In the genomic region with DNA sequence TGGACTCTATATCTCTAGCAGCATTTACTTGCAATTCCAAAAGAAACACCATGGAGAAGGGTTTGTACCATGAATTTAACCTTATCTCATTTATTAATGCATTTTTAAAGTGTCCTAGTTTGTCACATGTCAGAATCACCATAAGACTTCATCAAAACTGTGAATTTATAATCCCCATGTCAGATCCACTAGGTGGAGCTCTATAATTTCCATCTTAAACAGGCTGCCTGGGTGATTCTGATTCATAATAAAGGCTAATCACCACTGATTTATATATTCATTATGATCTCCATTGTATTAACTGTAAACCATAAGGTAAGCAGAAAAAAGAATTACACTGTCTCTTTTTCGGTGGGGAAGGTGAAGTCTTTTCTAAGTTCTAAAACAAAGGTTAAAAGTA, we compare ENCODE assay signal across 10 cellular contexts. TPM values are rescaled to one million over a fixed set of nuclear protein-coding genes. Genes with fewer than 3 reads are reported as not detected.
A peak's percentile ranks its signal among the peaks of the same experiment; 100 is the strongest.
DNase-seq lines count a peak whose midpoint lies in the region; ATAC-seq and TF ChIP-seq lines count a peak whose summit lies in the region.
"Had no signal": no experiment of that assay in that cellular context is flagged by ENCODE, and none has a peak within 500 bp of the region (broad histone marks: within the 10 kb centered on the region; RNA-seq: fewer than 3 reads in every experiment).

No MANE protein-coding gene starts in this region.

- H3K36me3 Mint-ChIP-seq in CD8-positive, alpha-beta T cell = no peaks in the 10 kb centered on the region
- H3K36me3 Mint-ChIP-seq in activated CD4-positive, alpha-beta memory T cell treated with anti-CD3 and anti-CD28 coated beads for 36 hours = no peaks in the 10 kb centered on the region

- peak; percentile 36 for TF ChIP-seq CTCF in CD8-positive, alpha-beta T cell (IDR thresholded peaks at IDR 0.05)
- no peak for TF ChIP-seq CTCF in HEK293 (tag by site-specific recombination; IDR thresholded peaks at IDR 0.05)
- peak in 2 of 3 experiments; percentile 26 to 37 for TF ChIP-seq CTCF in ascending aorta (IDR thresholded peaks at IDR 0.05)
- no peak for TF ChIP-seq CTCF in lower leg skin (IDR thresholded peaks at IDR 0.05)

- POLR2A ChIA-PET in CD8-positive, alpha-beta T cell (lab: Charles Lee) = no interaction called here
- POLR2A ChIA-PET in HEK293 (lab: Yijun Ruan, JAX) = no interaction called here
- POLR2A ChIA-PET in activated CD4-positive, alpha-beta memory T cell treated with anti-CD3 and anti-CD28 coated beads for 36 hours (lab: Charles Lee) = no interaction called here

- CTCF ChIA-PET in CD8-positive, alpha-beta T cell (lab: Charles Lee) = interaction anchor here (0.7 kb wide), 1 partner anchor 56 kb away, joined by 3 read pairs; no protein-coding TSS in a partner anchor
- CTCF ChIA-PET in HEK293 (lab: Yijun Ruan, JAX) = interaction anchor here (0.6 to 1.5 kb wide), 9 partner anchors 10 to 1410 kb away, joined by 3 to 5 read pairs (median 3); no protein-coding TSS in a partner anchor
- CTCF ChIA-PET in activated CD4-positive, alpha-beta memory T cell treated with anti-CD3 and anti-CD28 coated beads for 36 hours (lab: Charles Lee) = interaction anchor here (0.6 to 1.4 kb wide), 2 partner anchors 212 to 574 kb away, joined by 3 to 4 read pairs; no protein-coding TSS in a partner anchor

- no peak overlapping the region for H3K4me3 Mint-ChIP-seq in CD8-positive, alpha-beta T cell
- H3K4me3 Mint-ChIP-seq in activated CD4-positive, alpha-beta memory T cell treated with anti-CD3 and anti-CD28 coated beads for 36 hours = no peak overlapping the region

- H3K9me3 ChIP-seq in CD8-positive, alpha-beta T cell (ENCODE audit: low read length) = no peaks in the 10 kb centered on the region
- no peaks in the 10 kb centered on the region for H3K9me3 ChIP-seq in HEK293 (ENCODE audit: control insufficient read depth, insufficient read depth, low read depth, low read length)
- no peaks in the 10 kb centered on the region for H3K9me3 ChIP-seq in ascending aorta
- H3K9me3 ChIP-seq: stomach had no signal

- no peaks in the 10 kb centered on the region for H3K4me1 ChIP-seq in CD8-positive, alpha-beta T cell (ENCODE audit: insufficient read depth, low read length)
- H3K4me1 ChIP-seq in HEK293 (ENCODE audit: control insufficient read depth, insufficient read depth, low read length) (no peaks in the 10 kb centered on the region), ascending aorta (no peaks in the 10 kb centered on the region)

- peaks cover 8% of the 10 kb centered on the region for H3K4me1 Mint-ChIP-seq in CD8-positive, alpha-beta T cell (ENCODE audit: low read depth)
- H3K4me1 Mint-ChIP-seq in activated CD4-positive, alpha-beta memory T cell treated with anti-CD3 and anti-CD28 coated beads for 36 hours (ENCODE audit: low read depth) = peaks cover 4% of the 10 kb centered on the region

- WGBS in lower leg skin, 2 donors = 61 to 63% methylated on average over 1 of the region's 1 CpG

- H3K4me3 ChIP-seq in CD8-positive, alpha-beta T cell (ENCODE audit: low read depth, low read length) = no peak overlapping the region
- H3K4me3 ChIP-seq in HEK293 (ENCODE audit: low read depth, low read length) (no peak overlapping the region), ascending aorta (no peak overlapping the region), lower leg skin (ENCODE audit: low read depth, poor library complexity, severe bottlenecking) (no peak overlapping the region)
- H3K4me3 ChIP-seq: stomach had no signal

- intact Hi-C loops in CD8-positive, alpha-beta T cell (cut with DNase I, micrococcal nuclease) = loop anchor here in 1 of 2 experiments (5.0 kb wide), 1 partner anchor 733 kb away; no protein-coding TSS in a partner anchor
- intact Hi-C loops in ascending aorta (cut with DNase I) (loop anchor here (5.0 to 10.0 kb wide), 3 partner anchors 195 to 715 kb away; partner anchors contain the start of genes ARMCX1 and ZMAT1), lower leg skin (cut with DNase I; ENCODE audit: low total_unique reads) (no loop called here)
- intact Hi-C loops in activated CD4-positive, alpha-beta memory T cell treated with anti-CD3 and anti-CD28 coated beads for 36 hours (cut with micrococcal nuclease) = loop anchor here (1.0 to 10.0 kb wide), 2 partner anchors 25 to 735 kb away; no protein-coding TSS in a partner anchor

- no peaks in the 10 kb centered on the region for H3K36me3 ChIP-seq in CD8-positive, alpha-beta T cell (ENCODE audit: insufficient read depth, low read length)
- H3K36me3 ChIP-seq in HEK293 (ENCODE audit: control insufficient read depth in 2 of 2, insufficient read depth in 1 of 2, low read length in 2 of 2) (no peaks in the 10 kb centered on the region), ascending aorta (no peaks in the 10 kb centered on the region)
- H3K36me3 ChIP-seq: stomach had no signal

- no peaks in the 10 kb centered on the region for H3K27me3 ChIP-seq in CD8-positive, alpha-beta T cell (ENCODE audit: insufficient read depth, low read length)
- no peaks in the 10 kb centered on the region for H3K27me3 ChIP-seq in ascending aorta

- TF ChIP-seq POLR2A in lower leg skin (IDR thresholded peaks at IDR 0.05) = no peak

- no peak for DNase-seq in CD8-positive, alpha-beta T cell
- DNase-seq in ascending aorta (ENCODE audit: low spot score in 2 of 2) = no peak
- no peak for DNase-seq in left lobe of liver (ENCODE audit: low spot score)
- DNase-seq in activated CD4-positive, alpha-beta memory T cell treated with anti-CD3 and anti-CD28 coated beads for 36 hours = no peak
- DNase-seq in lower leg skin (ENCODE audit: low spot score in 2 of 2) = no peak
- DNase-seq: activated CD8-positive, alpha-beta memory T cell treated with anti-CD3 and anti-CD28 coated beads, Interleukin-2, amount 50 U/mL, for 48 hours; stomach had no signal

- H3K27ac Mint-ChIP-seq in CD8-positive, alpha-beta T cell = no peak overlapping the region
- H3K27ac Mint-ChIP-seq in activated CD4-positive, alpha-beta memory T cell treated with anti-CD3 and anti-CD28 coated beads for 36 hours = no peak overlapping the region

- no peaks in the 10 kb centered on the region for H3K9me3 Mint-ChIP-seq in CD8-positive, alpha-beta T cell
- H3K9me3 Mint-ChIP-seq in activated CD4-positive, alpha-beta memory T cell treated with anti-CD3 and anti-CD28 coated beads for 36 hours = no peaks in the 10 kb centered on the region

- H3K27me3 Mint-ChIP-seq in CD8-positive, alpha-beta T cell (ENCODE audit: low read depth) = peaks cover 28% of the 10 kb centered on the region
- H3K27me3 Mint-ChIP-seq in activated CD4-positive, alpha-beta memory T cell treated with anti-CD3 and anti-CD28 coated beads for 36 hours = peaks cover 23% of the 10 kb centered on the region

- ATAC-seq in CD8-positive, alpha-beta T cell = no peak
- peak; percentile 38 for ATAC-seq in left lobe of liver
- ATAC-seq in GM21786 (IDR thresholded peaks at IDR 0.05; ENCODE audit: unreplicated experiment) = no peak
- ATAC-seq in GM21576 (IDR thresholded peaks at IDR 0.05; ENCODE audit: unreplicated experiment) = no peak

- H3K27ac ChIP-seq in CD8-positive, alpha-beta T cell (ENCODE audit: low read depth, low read length) = no peak overlapping the region
- no peak overlapping the region for H3K27ac ChIP-seq in HEK293 (ENCODE audit: extremely low read depth, low read depth, low read length)
- no peak overlapping the region for H3K27ac ChIP-seq in ascending aorta
- H3K27ac ChIP-seq: stomach had no signal

TF ChIP-seq in HEK293, 187 proteins besides CTCF, POLR2A, EP300 and RAD21:
- TF ChIP-seq ZBTB7A (tag by site-specific recombination; IDR thresholded peaks at IDR 0.05; ENCODE audit: low read depth) (no peak), ZNF654 (tag by site-specific recombination; IDR thresholded peaks at IDR 0.05; ENCODE audit: low read depth) (peak; percentile 47), SCRT2 (tag by site-specific recombination; IDR thresholded peaks at IDR 0.05) (no peak), BCL11A (tag by site-specific recombination; IDR thresholded peaks at IDR 0.05; ENCODE audit: low read depth) (no peak), GLIS1 (tag by site-specific recombination; IDR thresholded peaks at IDR 0.05) (no peak), ZNF76 (tag by site-specific recombination; IDR thresholded peaks at IDR 0.05; ENCODE audit: borderline replicate concordance, low read depth) (no peak), ZNF292 (tag by site-specific recombination; IDR thresholded peaks at IDR 0.05; ENCODE audit: borderline replicate concordance, low read depth) (no peak), ZNF501 (tag by site-specific recombination; IDR thresholded peaks at IDR 0.05) (no peak), HOXA7 (CRISPR knock-in tag; IDR thresholded peaks at IDR 0.05; ENCODE audit: borderline replicate concordance) (no peak)
TF ChIP-seq in HEK293: peak in this region for 1.

RNA-seq across cellular contexts. Expression of gene TCEAL2, which starts 4.0 kb away (rescaled TPM):
- total RNA-seq in CD8-positive, alpha-beta T cell = under 1 TPM; 0.42 to 0.68 TPM
- total RNA-seq in ascending aorta = not detected
- not detected for total RNA-seq in left lobe of liver
- under 1 TPM; 0.40 to 0.51 TPM for total RNA-seq in activated CD4-positive, alpha-beta memory T cell treated with anti-CD3 and anti-CD28 coated beads for 36 hours
- 1 to 10 TPM in 2 of 4 donors, under 1 TPM in 2; 0.32 to 1.6 (median 0.84) TPM for total RNA-seq in lower leg skin

RNA-seq across cellular contexts. Expression of gene TCEAL6, which starts 12.8 kb away (rescaled TPM):
- total RNA-seq in CD8-positive, alpha-beta T cell = not detected
- total RNA-seq in ascending aorta = not detected
- total RNA-seq in left lobe of liver = not detected
- not detected for total RNA-seq in activated CD4-positive, alpha-beta memory T cell treated with anti-CD3 and anti-CD28 coated beads for 36 hours
- not detected for total RNA-seq in lower leg skin
- total RNA-seq: stomach had no signal

RNA-seq across cellular contexts. Expression of gene BEX5, which starts 26.3 kb away (rescaled TPM):
- total RNA-seq in CD8-positive, alpha-beta T cell = 10 to 100 TPM; 14.0 to 14.4 TPM
- total RNA-seq in ascending aorta (not detected), left lobe of liver (not detected), lower leg skin (1 to 10 TPM; 1.3 to 6.4 (median 3.0) TPM)
- 1 to 10 TPM; 7.0 to 8.4 TPM for total RNA-seq in activated CD4-positive, alpha-beta memory T cell treated with anti-CD3 and anti-CD28 coated beads for 36 hours

Comparison
In these comparisons a context has a peak if more than half of its experiments do, and no peak if none do; other contexts are left out.
1. CTCF ChIP-seq: peak in CD8-positive, alpha-beta T cell (single experiment) and ascending aorta (2 of 3); none in HEK293 (single experiment) and lower leg skin (0 of 3).